ENCODE assay signal across 9 cellular contexts in genomic region chr1:155079210-155079486, GRCh38. TPM values are rescaled to one million over a fixed set of nuclear protein-coding genes. Genes with fewer than 3 reads are reported as not detected.
DNase-seq lines count a peak whose midpoint lies in the region; ATAC-seq, FAIRE-seq and TF ChIP-seq lines count a peak whose summit lies in the region.
"Had no signal": no experiment of that assay in that cellular context is flagged by ENCODE, and none has a peak within 500 bp of the region (broad histone marks: within the 10 kb centered on the region; RNA-seq: fewer than 3 reads in every experiment).

No MANE protein-coding gene starts in this region.

- WGBS in GM12878 (ENCODE audit: insufficient coverage, insufficient replicate concordance, low lambda C conversion rate, missing lambda C conversion rate), result 13% methylated on average over 8 of the region's 10 CpGs

- H3K9ac ChIP-seq in GM12878 (ENCODE audit: control insufficient read depth, insufficient read depth, low read length), result no peak overlapping the region

- in situ Hi-C loops in GM12878 (cut with MboI), result no loop called here

- no peak for ATAC-seq in stimulated activated naive CD8-positive, alpha-beta T cell treated with anti-CD3 and anti-CD28 coated beads, Interleukin-15, Interleukin-2, amounts not matched to agents 100 U/mL and 50 U/mL, for 24 hours
- ATAC-seq in GM12878, result no peak; the same call in 2 of the 3 replicates
- no peak for ATAC-seq in memory B cell (ENCODE audit: low read depth)

- peaks cover 36% of the 10 kb centered on the region for H3K4me1 Mint-ChIP-seq in stimulated activated naive CD8-positive, alpha-beta T cell treated with anti-CD3 and anti-CD28 coated beads, Interleukin-15, Interleukin-2, amounts not matched to agents 100 ng/mL and 50 ng/mL, for 24 hours (ENCODE audit: low read depth)
- peaks cover 28% of the 10 kb centered on the region for H3K4me1 Mint-ChIP-seq in memory B cell

- no peak overlapping the region for H3K27ac ChIP-seq in GM12878 (ENCODE audit: control insufficient read depth, insufficient read depth)
- H3K27ac ChIP-seq in vagina, result peak overlapping the region; percentile 60

- H4K20me1 ChIP-seq in GM12878 (ENCODE audit: control insufficient read depth, insufficient read depth), result no peaks in the 10 kb centered on the region

- H3K27ac Mint-ChIP-seq in stimulated activated naive CD8-positive, alpha-beta T cell treated with anti-CD3 and anti-CD28 coated beads, Interleukin-15, Interleukin-2, amounts not matched to agents 100 ng/mL and 50 ng/mL, for 24 hours, result no peak overlapping the region
- peak overlapping the region; percentile 14 for H3K27ac Mint-ChIP-seq in memory B cell

- intact Hi-C loops in GM12878 (cut with micrococcal nuclease; ENCODE audit: unreplicated experiment) (no loop called here), vagina (cut with DNase I) (no loop called here)

- H3K4me3 Mint-ChIP-seq in stimulated activated naive CD8-positive, alpha-beta T cell treated with anti-CD3 and anti-CD28 coated beads, Interleukin-15, Interleukin-2, amounts not matched to agents 100 ng/mL and 50 ng/mL, for 24 hours, result peak overlapping the region; percentile 66
- H3K4me3 Mint-ChIP-seq in memory B cell, result peak overlapping the region; percentile 86

- no TSS peak for BruUV-seq in GM12878 (replicated peaks; lab: Mats Ljungman, UMichigan)

- no peak for TF ChIP-seq RAD21 in GM12878 (IDR thresholded peaks at IDR 0.05; ENCODE audit: insufficient read depth, low read depth, low read length)

- no peaks in the 10 kb centered on the region for H3K36me3 ChIP-seq in GM12878 (ENCODE audit: control insufficient read depth in 2 of 2, insufficient read depth in 2 of 2, low read length in 1 of 2)
- no peaks in the 10 kb centered on the region for H3K36me3 ChIP-seq in vagina

- H3K4me3 ChIP-seq in GM12878, result peak overlapping the region; percentile 59; the same call in 1 of the 2 replicates
- H3K4me3 ChIP-seq in vagina, result peak overlapping the region; percentile 43 to 49

- no peaks in the 10 kb centered on the region for H3K9me3 Mint-ChIP-seq in stimulated activated naive CD8-positive, alpha-beta T cell treated with anti-CD3 and anti-CD28 coated beads, Interleukin-15, Interleukin-2, amounts not matched to agents 100 ng/mL and 50 ng/mL, for 24 hours
- no peaks in the 10 kb centered on the region for H3K9me3 Mint-ChIP-seq in memory B cell

- CTCF ChIA-PET in GM12878 (lab: Yijun Ruan, JAX), result interaction anchor here (1.1 to 4.4 kb wide), 3 partner anchors 17 to 34 kb away, joined by 4 to 27 read pairs (median 6); partner anchors contain the start of genes ADAM15 and EFNA4

- TF ChIP-seq CTCF in GM12878 (IDR thresholded peaks at IDR 0.05 in 2 of 3, conservative IDR thresholded peaks at IDR 0.05 in 1 of 3; ENCODE audit: control insufficient read depth in 2 of 3, extremely low read depth in 1 of 3, insufficient read depth in 1 of 3, low read depth in 3 of 3, low read length in 3 of 3) (no peak), vagina (IDR thresholded peaks at IDR 0.05) (no peak)

- H3K4me1 ChIP-seq in GM12878 (ENCODE audit: control insufficient read depth, insufficient read depth, low read length) (peaks cover 30% of the 10 kb centered on the region), vagina (peaks cover 52% of the 10 kb centered on the region)

- H3K36me3 Mint-ChIP-seq in stimulated activated naive CD8-positive, alpha-beta T cell treated with anti-CD3 and anti-CD28 coated beads, Interleukin-15, Interleukin-2, amounts not matched to agents 100 ng/mL and 50 ng/mL, for 24 hours (ENCODE audit: low read depth), result no peaks in the 10 kb centered on the region
- no peaks in the 10 kb centered on the region for H3K36me3 Mint-ChIP-seq in memory B cell

- no peak for TF ChIP-seq POLR2A in GM12878 (IDR thresholded peaks at IDR 0.05; ENCODE audit: low read depth, low read length)
- no peak for TF ChIP-seq POLR2A in vagina (IDR thresholded peaks at IDR 0.05)

- no peak overlapping the region for H2AFZ ChIP-seq in GM12878 (ENCODE audit: control insufficient read depth, low read depth, low read length)

- H3K79me2 ChIP-seq in GM12878 (ENCODE audit: control insufficient read depth, insufficient read depth, low read length), result no peaks in the 10 kb centered on the region

- no peak for DNase-seq in stimulated activated naive CD8-positive, alpha-beta T cell treated with anti-CD3 and anti-CD28 coated beads, Interleukin-15, Interleukin-2, amounts not matched to agents 100 U/mL and 50 U/mL, for 24 hours
- DNase-seq in GM12878 (ENCODE audit: low read depth, low spot score) (no peak), memory B cell (ENCODE audit: low spot score in 2 of 2) (no peak), vagina (ENCODE audit: extremely low spot score in 2 of 2) (no peak), NCI-H2029 (lab: John Stamatoyannopoulos, UW) (no peak), NCI-H1694 treated with DMSO at 0.1 percent for 48 hours (lab: John Stamatoyannopoulos, UW) (no peak), HPDE6-E6E7 (ENCODE audit: extremely low spot score) (no peak)

- peaks cover 43% of the 10 kb centered on the region for H3K27me3 Mint-ChIP-seq in stimulated activated naive CD8-positive, alpha-beta T cell treated with anti-CD3 and anti-CD28 coated beads, Interleukin-15, Interleukin-2, amounts not matched to agents 100 ng/mL and 50 ng/mL, for 24 hours
- H3K27me3 Mint-ChIP-seq in memory B cell, result peaks cover 17% of the 10 kb centered on the region

- peaks cover 23 to 26% of the 10 kb centered on the region in 2 experiments for H3K27me3 ChIP-seq in GM12878 (replicated peaks in 1 of 2; ENCODE audit: control insufficient read depth in 2 of 2, insufficient read depth in 2 of 2, low read length in 1 of 2)
- H3K27me3 ChIP-seq in vagina, result peaks cover 24% of the 10 kb centered on the region

- H3K9me3 ChIP-seq in GM12878 (replicated peaks; ENCODE audit: control insufficient read depth, insufficient read depth, low read length), result no peaks in the 10 kb centered on the region
- H3K9me3 ChIP-seq in vagina, result no peaks in the 10 kb centered on the region

- SMC1A ChIA-PET in GM12878 (lab: Charles Lee; ENCODE audit: uncharacterized antibody, unreplicated experiment), result interaction anchor here (1.7 kb wide), 1 partner anchor 14 kb away, joined by 5 read pairs; no protein-coding TSS in a partner anchor

- FAIRE-seq in GM12878 (lab: Jason Lieb, UNC), result no peak

- H3K4me2 ChIP-seq in GM12878 (ENCODE audit: control insufficient read depth, insufficient read depth), result peak overlapping the region; percentile 79

- TF ChIP-seq EP300 in GM12878 (IDR thresholded peaks at IDR 0.05; ENCODE audit: borderline replicate concordance in 1 of 2, control insufficient read depth in 1 of 2, low read depth in 2 of 2, low read length in 2 of 2), result no peak

- POLR2A ChIA-PET in GM12878 (lab: Charles Lee), result interaction anchor here (1.5 kb wide), 1 partner anchor 15 kb away, joined by 4 read pairs; no protein-coding TSS in a partner anchor

- RAD21 ChIA-PET in GM12878 (lab: Charles Lee; ENCODE audit: unreplicated experiment), result interaction anchor here (1.0 to 1.6 kb wide), 3 partner anchors 16 to 533 kb away, joined by 3 to 7 read pairs (median 3); partner anchors contain the start of genes EFNA4 and KRTCAP2

RNA-seq across cellular contexts. Expression of gene EFNA3, which starts 0.5 kb away (rescaled TPM):
- 1.8 and 2.1 TPM in 2 replicates for total RNA-seq in GM12878 (2013; cell fraction: nucleolus; rRNA removed)
- total RNA-seq in GM12878 (2014; rRNA removed) (1.1 and 1.3 TPM in 2 replicates), GM12878 (2014; rRNA removed; fragmentation: Illumina TruSeq; extraction: Trizol) (0.64 and 0.67 TPM in 2 replicates), GM12878 (2021) (1.2 and 1.5 TPM in 2 replicates), vagina (22.3 TPM)
- polyA plus RNA-seq in GM12878 (2011; ENCODE audit: low read depth), result 2.6 TPM
- polyA plus RNA-seq in GM12878 (2011; rRNA removed) (2.3 and 5.4 TPM in 2 replicates), GM12878 (2014; fragmentation: Illumina TruSeq; extraction: Trizol) (0.55 and 1.00 TPM in 2 replicates), GM12878 (2014; fragmentation: Nextera tagmentation; extraction: Ambion mirVana) (under 1 TPM; 0.08 to 0.26 TPM), GM12878 (2014; rRNA removed) (1.2 and 1.7 TPM in 2 replicates), GM12878 (2016; fragmentation: Nextera tagmentation; extraction: Ambion mirVana) (1 to 10 TPM in 1 of 2 experiments, under 1 TPM in 1; 0.81 to 1.1 TPM)
- polyA plus RNA-seq in GM12878 (2011; cell fraction: cytosol; rRNA removed), result 6.2 and 7.7 TPM in 2 replicates
- 5.1 and 10.8 TPM in 2 replicates for polyA plus RNA-seq in GM12878 (2011; cell fraction: nucleus; rRNA removed)
- polyA plus RNA-seq in GM12878 (2012), result 3.4 and 4.9 TPM in 2 replicates
- polyA minus RNA-seq in GM12878 (2011; rRNA and poly(A)+ RNA removed), result 1.8 and 3.9 TPM in 2 replicates
- polyA minus RNA-seq in GM12878 (2011; cell fraction: cytosol; rRNA and poly(A)+ RNA removed), result 2.9 and 3.6 TPM in 2 replicates
- 2.4 and 3.4 TPM in 2 replicates for polyA minus RNA-seq in GM12878 (2011; cell fraction: nucleus; rRNA and poly(A)+ RNA removed)

RNA-seq across cellular contexts. Expression of gene EFNA4, which starts 15.6 kb away (rescaled TPM):
- 5.7 and 6.7 TPM in 2 replicates for total RNA-seq in GM12878 (2013; cell fraction: nucleolus; rRNA removed)
- total RNA-seq in GM12878 (2014; rRNA removed) (8.7 and 14.1 TPM in 2 replicates), GM12878 (2014; rRNA removed; fragmentation: Illumina TruSeq; extraction: Trizol) (3.4 and 4.3 TPM in 2 replicates), GM12878 (2021) (5.3 and 6.3 TPM in 2 replicates), vagina (13.8 TPM)
- polyA plus RNA-seq in GM12878 (2011; ENCODE audit: low read depth), result 1.9 TPM
- polyA plus RNA-seq in GM12878 (2011; rRNA removed) (3.6 and 8.4 TPM in 2 replicates), GM12878 (2014; fragmentation: Illumina TruSeq; extraction: Trizol) (2.4 and 4.9 TPM in 2 replicates), GM12878 (2014; fragmentation: Nextera tagmentation; extraction: Ambion mirVana) (1 to 10 TPM in 1 of 2 experiments, under 1 TPM in 1; 0.52 to 1.3 TPM), GM12878 (2014; rRNA removed) (9.7 and 10.7 TPM in 2 replicates), GM12878 (2016; fragmentation: Nextera tagmentation; extraction: Ambion mirVana) (1 to 10 TPM; 3.4 to 4.7 TPM)
- 11.2 and 12.9 TPM in 2 replicates for polyA plus RNA-seq in GM12878 (2011; cell fraction: cytosol; rRNA removed)
- 6.6 and 8.8 TPM in 2 replicates for polyA plus RNA-seq in GM12878 (2011; cell fraction: nucleus; rRNA removed)
- polyA plus RNA-seq in GM12878 (2012), result 4.7 and 5.6 TPM in 2 replicates
- 4.8 and 12.7 TPM in 2 replicates for polyA minus RNA-seq in GM12878 (2011; rRNA and poly(A)+ RNA removed)
- polyA minus RNA-seq in GM12878 (2011; cell fraction: cytosol; rRNA and poly(A)+ RNA removed), result 4.7 and 5.6 TPM in 2 replicates
- polyA minus RNA-seq in GM12878 (2011; cell fraction: nucleus; rRNA and poly(A)+ RNA removed), result 3.1 and 4.1 TPM in 2 replicates

RNA-seq across cellular contexts. Expression of gene ADAM15, which starts 28.0 kb away (rescaled TPM):
- 15.4 TPM in 2 replicates for total RNA-seq in GM12878 (2013; cell fraction: nucleolus; rRNA removed)
- total RNA-seq in GM12878 (2014; rRNA removed) (21.7 and 28.9 TPM in 2 replicates), GM12878 (2014; rRNA removed; fragmentation: Illumina TruSeq; extraction: Trizol) (10.5 and 13.0 TPM in 2 replicates), GM12878 (2021) (30.0 and 38.8 TPM in 2 replicates), vagina (193 TPM)
- 2.3 TPM for polyA plus RNA-seq in GM12878 (2011; ENCODE audit: low read depth)
- polyA plus RNA-seq in GM12878 (2011; rRNA removed) (3.1 and 6.4 TPM in 2 replicates), GM12878 (2014; fragmentation: Illumina TruSeq; extraction: Trizol) (5.7 and 11.3 TPM in 2 replicates), GM12878 (2014; fragmentation: Nextera tagmentation; extraction: Ambion mirVana) (under 1 TPM; 0.29 to 0.79 TPM), GM12878 (2014; rRNA removed) (27.8 and 29.6 TPM in 2 replicates), GM12878 (2016; fragmentation: Nextera tagmentation; extraction: Ambion mirVana) (10 to 100 TPM; 16.4 to 18.7 TPM)
- 7.8 and 11.9 TPM in 2 replicates for polyA plus RNA-seq in GM12878 (2011; cell fraction: cytosol; rRNA removed)
- 45.5 TPM in 2 replicates for polyA plus RNA-seq in GM12878 (2011; cell fraction: nucleus; rRNA removed)
- 6.3 and 9.5 TPM in 2 replicates for polyA plus RNA-seq in GM12878 (2012)
- 8.7 and 12.4 TPM in 2 replicates for polyA minus RNA-seq in GM12878 (2011; rRNA and poly(A)+ RNA removed)
- polyA minus RNA-seq in GM12878 (2011; cell fraction: cytosol; rRNA and poly(A)+ RNA removed), result 12.2 and 13.4 TPM in 2 replicates
- polyA minus RNA-seq in GM12878 (2011; cell fraction: nucleus; rRNA and poly(A)+ RNA removed), result 9.4 and 17.5 TPM in 2 replicates

RNA-seq across cellular contexts. Expression of gene DCST1, which starts 45.5 kb away (rescaled TPM):
- total RNA-seq in GM12878 (2013; cell fraction: nucleolus; rRNA removed), result not detected in 2 replicates
- total RNA-seq in GM12878 (2014; rRNA removed) (not detected in 2 replicates), GM12878 (2014; rRNA removed; fragmentation: Illumina TruSeq; extraction: Trizol) (not detected in 2 replicates), GM12878 (2021) (not detected in 2 replicates), vagina (not detected)
- polyA plus RNA-seq in GM12878 (2011; ENCODE audit: low read depth), result not detected
- polyA plus RNA-seq in GM12878 (2011; rRNA removed) (not detected in 2 replicates), GM12878 (2014; fragmentation: Illumina TruSeq; extraction: Trizol) (not detected in 2 replicates), GM12878 (2014; fragmentation: Nextera tagmentation; extraction: Ambion mirVana) (not detected), GM12878 (2014; rRNA removed) (not detected in 2 replicates), GM12878 (2016; fragmentation: Nextera tagmentation; extraction: Ambion mirVana) (not detected)
- not detected in 2 replicates for polyA plus RNA-seq in GM12878 (2011; cell fraction: cytosol; rRNA removed)
- polyA plus RNA-seq in GM12878 (2011; cell fraction: nucleus; rRNA removed), result 0.24 TPM in 1 of 2 replicates, not detected in the other
- polyA plus RNA-seq in GM12878 (2012), result not detected in 2 replicates
- polyA minus RNA-seq in GM12878 (2011; rRNA and poly(A)+ RNA removed), result not detected in 2 replicates
- polyA minus RNA-seq in GM12878 (2011; cell fraction: cytosol; rRNA and poly(A)+ RNA removed), result not detected in 2 replicates
- not detected in 2 replicates for polyA minus RNA-seq in GM12878 (2011; cell fraction: nucleus; rRNA and poly(A)+ RNA removed)
- total RNA-seq: G401 had no signal

RNA-seq across cellular contexts. Expression of gene DCST2, which starts 45.6 kb away (rescaled TPM):
- 0.37 and 0.38 TPM in 2 replicates for total RNA-seq in GM12878 (2013; cell fraction: nucleolus; rRNA removed)
- not detected in 2 replicates for total RNA-seq in GM12878 (2014; rRNA removed)
- not detected in 2 replicates for total RNA-seq in GM12878 (2014; rRNA removed; fragmentation: Illumina TruSeq; extraction: Trizol)
- total RNA-seq in GM12878 (2021), result 0.36 TPM in 1 of 2 replicates, not detected in the other
- not detected for polyA plus RNA-seq in GM12878 (2011; ENCODE audit: low read depth)
- 0.10 and 0.41 TPM in 2 replicates for polyA plus RNA-seq in GM12878 (2011; rRNA removed)
- polyA plus RNA-seq in GM12878 (2011; cell fraction: cytosol; rRNA removed), result 0.12 TPM in 2 replicates
- polyA plus RNA-seq in GM12878 (2011; cell fraction: nucleus; rRNA removed), result 3.2 and 4.1 TPM in 2 replicates
- polyA plus RNA-seq in GM12878 (2012), result 0.12 and 0.18 TPM in 2 replicates
- polyA plus RNA-seq in GM12878 (2014; fragmentation: Illumina TruSeq; extraction: Trizol), result not detected in 2 replicates
- not detected for polyA plus RNA-seq in GM12878 (2014; fragmentation: Nextera tagmentation; extraction: Ambion mirVana)
- polyA plus RNA-seq in GM12878 (2014; rRNA removed), result 0.11 and 0.33 TPM in 2 replicates
- polyA plus RNA-seq in GM12878 (2016; fragmentation: Nextera tagmentation; extraction: Ambion mirVana), result not detected
- polyA minus RNA-seq in GM12878 (2011; rRNA and poly(A)+ RNA removed), result not detected in 2 replicates
- polyA minus RNA-seq in GM12878 (2011; cell fraction: cytosol; rRNA and poly(A)+ RNA removed), result not detected in 2 replicates
- 0.24 and 0.67 TPM in 2 replicates for polyA minus RNA-seq in GM12878 (2011; cell fraction: nucleus; rRNA and poly(A)+ RNA removed)
- 7.9 TPM for total RNA-seq in vagina
